ENCODE assay signal across 1 cellular context in the genomic region with DNA sequence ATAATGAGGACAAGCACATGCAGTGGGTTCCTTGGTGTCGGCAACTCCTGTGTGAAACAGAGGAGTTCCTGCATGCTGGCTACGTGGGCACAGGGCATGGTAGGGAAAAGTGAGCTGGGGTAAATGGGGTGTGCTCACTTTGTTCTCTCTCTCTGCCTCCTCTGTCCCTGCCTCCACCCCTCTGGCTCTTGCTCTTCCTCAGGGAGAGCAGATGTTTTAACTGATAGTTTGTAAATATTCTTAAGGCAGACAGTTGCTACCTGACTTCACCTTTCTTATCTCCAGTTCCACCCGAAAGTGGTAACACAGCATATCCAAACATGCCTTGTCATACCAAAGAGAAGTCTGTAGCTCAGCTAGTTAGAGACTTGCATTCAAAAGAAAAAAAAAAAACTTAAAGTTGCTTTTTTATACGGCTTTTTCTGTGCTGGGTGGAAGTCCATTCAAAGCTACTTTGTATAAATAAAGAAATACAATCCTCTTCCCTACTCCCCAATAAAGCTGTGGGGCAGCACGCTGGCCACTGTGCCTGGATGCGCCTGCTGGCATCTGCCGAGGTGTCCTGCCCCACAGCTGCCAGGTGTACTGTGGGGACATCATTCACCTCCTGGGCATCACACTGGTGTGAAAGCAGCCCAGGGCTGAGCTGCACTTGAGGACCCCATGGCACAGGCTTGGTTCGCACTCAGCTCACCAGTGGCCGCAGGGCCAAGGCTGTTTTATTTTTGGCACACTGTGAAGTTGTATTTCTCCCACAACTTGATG.
TF ChIP-seq lines count a peak whose summit lies in the region.

No MANE protein-coding gene starts in this region.

TF ChIP-seq in K562, 482 proteins besides CTCF, POLR2A, EP300 and RAD21 (continued from another document and continues in another):
- TF ChIP-seq MTA2 (IDR thresholded peaks at IDR 0.05; ENCODE audit: low read depth): peak; percentile 80
- peak; percentile 58 for TF ChIP-seq HDAC3 (IDR thresholded peaks at IDR 0.05; ENCODE audit: borderline replicate concordance, partially characterized antibody)
- TF ChIP-seq, protein P1, sequence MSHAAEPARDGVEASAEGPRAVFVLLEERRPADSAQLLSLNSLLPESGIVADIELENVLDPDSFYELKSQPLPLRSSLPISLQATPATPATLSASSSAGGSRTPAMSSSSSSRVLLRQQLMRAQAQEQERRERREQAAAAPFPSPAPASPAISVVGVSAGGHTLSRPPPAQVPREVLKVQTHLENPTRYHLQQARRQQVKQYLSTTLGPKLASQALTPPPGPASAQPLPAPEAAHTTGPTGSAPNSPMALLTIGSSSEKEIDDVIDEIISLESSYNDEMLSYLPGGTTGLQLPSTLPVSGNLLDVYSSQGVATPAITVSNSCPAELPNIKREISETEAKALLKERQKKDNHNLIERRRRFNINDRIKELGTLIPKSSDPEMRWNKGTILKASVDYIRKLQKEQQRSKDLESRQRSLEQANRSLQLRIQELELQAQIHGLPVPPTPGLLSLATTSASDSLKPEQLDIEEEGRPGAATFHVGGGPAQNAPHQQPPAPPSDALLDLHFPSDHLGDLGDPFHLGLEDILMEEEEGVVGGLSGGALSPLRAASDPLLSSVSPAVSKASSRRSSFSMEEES (CRISPR knock-in tag; IDR thresholded peaks at IDR 0.05): no peak
- no peak for TF ChIP-seq NFYB (IDR thresholded peaks at IDR 0.05; ENCODE audit: extremely low read depth, insufficient read length)
- TF ChIP-seq ZNF609 (CRISPR knock-in tag; IDR thresholded peaks at IDR 0.05; ENCODE audit: borderline replicate concordance): no peak
- TF ChIP-seq RBM14 (IDR thresholded peaks at IDR 0.05; ENCODE audit: borderline replicate concordance, insufficient read depth, low read depth, low read length): no peak
- TF ChIP-seq ATF7 (IDR thresholded peaks at IDR 0.05): peak; percentile 20; the same call in 1 of the 2 replicates
- no peak for TF ChIP-seq ZNF830 (CRISPR knock-in tag; IDR thresholded peaks at IDR 0.05)
- TF ChIP-seq SRSF1 (IDR thresholded peaks at IDR 0.05; ENCODE audit: low read depth, low read length): no peak
- TF ChIP-seq TGIF2 (CRISPR knock-in tag; IDR thresholded peaks at IDR 0.05): no peak
- TF ChIP-seq NFIC (IDR thresholded peaks at IDR 0.05): peak; percentile 45
- no peak for TF ChIP-seq EGR1 (conservative IDR thresholded peaks at IDR 0.05)
- peak; percentile 12 for TF ChIP-seq CCNT2 (IDR thresholded peaks at IDR 0.05; ENCODE audit: borderline replicate concordance, extremely low read depth, insufficient read length, low read depth, low read length)
- peak; percentile 57; the same call in 1 of the 2 replicates for TF ChIP-seq ZNF384 (IDR thresholded peaks at IDR 0.05; ENCODE audit: low read depth, low read length)
- TF ChIP-seq MNT (conservative IDR thresholded peaks at IDR 0.05): 0 out of 4 replicates have a peak, but pooled peaks of 1 of the 2 experiments have one; percentile 8
- peak; percentile 70; the same call in 1 of the 2 replicates for TF ChIP-seq SOX6 (IDR thresholded peaks at IDR 0.05)
- no peak for TF ChIP-seq ZNF184 (CRISPR knock-in tag; IDR thresholded peaks at IDR 0.05)
- 0 out of 2 replicates have a peak, but pooled peaks have one; percentile 24 for TF ChIP-seq MXI1 (IDR thresholded peaks at IDR 0.05; ENCODE audit: low read depth, low read length)
- TF ChIP-seq MAZ (CRISPR knock-in tag; conservative IDR thresholded peaks at IDR 0.05 in 1 of 2, IDR thresholded peaks at IDR 0.05 in 1 of 2): peak in 1 of 2 experiments; percentile 16; a peak in 1 of 4 replicates
- TF ChIP-seq SMAD4 (CRISPR knock-in tag; conservative IDR thresholded peaks at IDR 0.05): peak; percentile 66
- TF ChIP-seq ZEB2 (IDR thresholded peaks at IDR 0.05): peak; percentile 94
- TF ChIP-seq ARID1B (IDR thresholded peaks at IDR 0.05): peak; percentile 92
- TF ChIP-seq ZNF76 (CRISPR knock-in tag; IDR thresholded peaks at IDR 0.05; ENCODE audit: borderline replicate concordance): no peak
- TF ChIP-seq SRSF9 (IDR thresholded peaks at IDR 0.05; ENCODE audit: borderline replicate concordance, low read depth, low read length): no peak
- TF ChIP-seq TAL1 (IDR thresholded peaks at IDR 0.05): peak; percentile 89
- no peak for TF ChIP-seq POLR2AphosphoS2 (IDR thresholded peaks at IDR 0.05; ENCODE audit: low read length)
- TF ChIP-seq NCOR1 (IDR thresholded peaks at IDR 0.05): peak; percentile 86
- no peak for TF ChIP-seq ZNF780A (CRISPR knock-in tag; IDR thresholded peaks at IDR 0.05)
- TF ChIP-seq NFATC3 (IDR thresholded peaks at IDR 0.05): no peak
- TF ChIP-seq CXXC5 (CRISPR knock-in tag; IDR thresholded peaks at IDR 0.05): peak; percentile 37
- peak; percentile 83 for TF ChIP-seq TEAD4 (IDR thresholded peaks at IDR 0.05; ENCODE audit: low read length)
- no peak for TF ChIP-seq TEAD4 (CRISPR knock-in tag; IDR thresholded peaks at IDR 0.05; ENCODE audit: borderline replicate concordance)
- no peak for TF ChIP-seq BMI1 (IDR thresholded peaks at IDR 0.05; ENCODE audit: low read length)
- TF ChIP-seq POLR3A (IDR thresholded peaks at IDR 0.05; ENCODE audit: borderline replicate concordance, extremely low read depth, insufficient read depth, insufficient read length): no peak
- peak in 1 of 2 experiments; percentile 68; a peak in 1 of 4 replicates for TF ChIP-seq RCOR1 (IDR thresholded peaks at IDR 0.05; ENCODE audit: borderline replicate concordance in 1 of 2, low read depth in 2 of 2, low read length in 2 of 2)
- peak; percentile 83 for TF ChIP-seq LEF1 (IDR thresholded peaks at IDR 0.05)
- no peak for TF ChIP-seq SETDB1 (IDR thresholded peaks at IDR 0.05; ENCODE audit: low read length)
- TF ChIP-seq HMGXB4 (CRISPR knock-in tag; IDR thresholded peaks at IDR 0.05): no peak
- TF ChIP-seq, protein P2, sequence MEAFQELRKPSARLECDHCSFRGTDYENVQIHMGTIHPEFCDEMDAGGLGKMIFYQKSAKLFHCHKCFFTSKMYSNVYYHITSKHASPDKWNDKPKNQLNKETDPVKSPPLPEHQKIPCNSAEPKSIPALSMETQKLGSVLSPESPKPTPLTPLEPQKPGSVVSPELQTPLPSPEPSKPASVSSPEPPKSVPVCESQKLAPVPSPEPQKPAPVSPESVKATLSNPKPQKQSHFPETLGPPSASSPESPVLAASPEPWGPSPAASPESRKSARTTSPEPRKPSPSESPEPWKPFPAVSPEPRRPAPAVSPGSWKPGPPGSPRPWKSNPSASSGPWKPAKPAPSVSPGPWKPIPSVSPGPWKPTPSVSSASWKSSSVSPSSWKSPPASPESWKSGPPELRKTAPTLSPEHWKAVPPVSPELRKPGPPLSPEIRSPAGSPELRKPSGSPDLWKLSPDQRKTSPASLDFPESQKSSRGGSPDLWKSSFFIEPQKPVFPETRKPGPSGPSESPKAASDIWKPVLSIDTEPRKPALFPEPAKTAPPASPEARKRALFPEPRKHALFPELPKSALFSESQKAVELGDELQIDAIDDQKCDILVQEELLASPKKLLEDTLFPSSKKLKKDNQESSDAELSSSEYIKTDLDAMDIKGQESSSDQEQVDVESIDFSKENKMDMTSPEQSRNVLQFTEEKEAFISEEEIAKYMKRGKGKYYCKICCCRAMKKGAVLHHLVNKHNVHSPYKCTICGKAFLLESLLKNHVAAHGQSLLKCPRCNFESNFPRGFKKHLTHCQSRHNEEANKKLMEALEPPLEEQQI (IDR thresholded peaks at IDR 0.05): 0 out of 2 replicates have a peak, but pooled peaks have one; percentile 35
- TF ChIP-seq STAT5A (IDR thresholded peaks at IDR 0.05; ENCODE audit: borderline replicate concordance, low read length): peak; percentile 48; the same call in 1 of the 2 replicates
- no peak for TF ChIP-seq ZNF23 (CRISPR knock-in tag; IDR thresholded peaks at IDR 0.05)
- peak; percentile 59 to 63; a peak in 2 of 4 replicates for TF ChIP-seq TRIM24 (IDR thresholded peaks at IDR 0.05)
- TF ChIP-seq CREB1 (IDR thresholded peaks at IDR 0.05): no peak
- TF ChIP-seq CREB1 (CRISPR knock-in tag; IDR thresholded peaks at IDR 0.05): 0 out of 2 replicates have a peak, but pooled peaks have one; percentile 23
- TF ChIP-seq FOXM1 (IDR thresholded peaks at IDR 0.05; ENCODE audit: low read depth): peak; percentile 32; the same call in 1 of the 2 replicates
- TF ChIP-seq FOXM1 (CRISPR knock-in tag; IDR thresholded peaks at IDR 0.05; ENCODE audit: low read depth): no peak
- no peak for TF ChIP-seq TFAM (CRISPR knock-in tag; conservative IDR thresholded peaks at IDR 0.05)
- no peak for TF ChIP-seq CBFB (CRISPR knock-in tag; IDR thresholded peaks at IDR 0.05)
- no peak for TF ChIP-seq HSF4 (CRISPR knock-in tag; IDR thresholded peaks at IDR 0.05; ENCODE audit: borderline replicate concordance)
- 0 out of 2 replicates have a peak, but pooled peaks have one; percentile 33 for TF ChIP-seq LCOR (CRISPR knock-in tag; IDR thresholded peaks at IDR 0.05)
- TF ChIP-seq ZFP36 (IDR thresholded peaks at IDR 0.05; ENCODE audit: low read depth, low read length, partially characterized antibody): peak; percentile 2
- no peak for TF ChIP-seq RBM34 (IDR thresholded peaks at IDR 0.05; ENCODE audit: borderline replicate concordance, insufficient read depth, low read length)
- TF ChIP-seq, protein P3, sequence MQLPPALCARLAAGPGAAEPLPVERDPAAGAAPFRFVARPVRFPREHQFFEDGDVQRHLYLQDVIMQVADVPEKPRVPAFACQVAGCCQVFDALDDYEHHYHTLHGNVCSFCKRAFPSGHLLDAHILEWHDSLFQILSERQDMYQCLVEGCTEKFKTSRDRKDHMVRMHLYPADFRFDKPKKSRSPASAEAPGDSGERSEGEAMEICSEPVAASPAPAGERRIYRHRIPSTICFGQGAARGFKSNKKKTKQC (CRISPR knock-in tag; IDR thresholded peaks at IDR 0.05): no peak
- TF ChIP-seq E2F3 (CRISPR knock-in tag; IDR thresholded peaks at IDR 0.05): no peak
